26 cellular contexts compared by ENCODE assay signal in the genomic region with DNA sequence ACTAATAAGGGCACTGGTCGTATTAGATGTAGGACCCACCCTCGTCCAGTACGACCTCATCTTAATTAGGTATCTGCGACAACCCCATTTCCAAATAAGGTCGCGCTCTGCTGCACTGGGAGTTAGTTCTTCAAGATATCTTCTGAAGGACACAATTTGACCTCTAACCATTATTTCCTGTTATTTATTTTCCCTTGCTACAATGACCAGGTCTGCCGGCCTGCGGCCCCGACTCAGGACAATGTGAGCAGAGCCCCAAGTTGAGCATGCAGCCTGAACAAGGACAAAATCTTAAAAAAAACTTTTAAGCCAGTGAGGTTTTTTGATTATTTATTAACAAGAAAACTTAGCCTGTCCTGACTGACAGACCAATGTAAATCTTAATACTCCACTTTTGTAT.
"Had no signal": no experiment of that assay in that cellular context is flagged by ENCODE, and none has a peak within 500 bp of the region (broad histone marks: within the 10 kb centered on the region; RNA-seq: fewer than 3 reads in every experiment).

No MANE protein-coding gene starts in this region.

- H3K4me1 Mint-ChIP-seq: naive B cell; natural killer cell; stimulated activated effector memory CD8-positive, alpha-beta T cell treated with anti-CD3 and anti-CD28 coated beads, Interleukin-12 subunit alpha, Interleukin-12 subunit beta, amount 100 ng/mL, for 72 hours had no signal

- H3K36me3 ChIP-seq: lower lobe of right lung, ovary, right atrium auricular region, right lobe of liver, suprapubic skin, thoracic aorta, tibial artery, upper lobe of right lung had no signal

- FAIRE-seq: keratinocyte, urothelium cell line had no signal

- H3K4me1 ChIP-seq: lower lobe of right lung, right atrium auricular region, suprapubic skin, tibial artery, upper lobe of right lung had no signal

- H3K9me3 ChIP-seq: lower lobe of right lung, ovary, right atrium auricular region, right lobe of liver, suprapubic skin, thoracic aorta, tibial artery, upper lobe of right lung had no signal

- DNase-seq: kidney glomerular epithelial cell; left cardiac atrium; lower lobe of right lung; mammary epithelial cell; mesendoderm; naive B cell; natural killer cell; ovary; right lobe of liver; stimulated activated CD4-positive, alpha-beta T cell treated with anti-CD3 and anti-CD28 coated beads, Interleukin-1b, Interleukin-23, amount 100 ng/mL, for 48 hours; stimulated activated CD4-positive, alpha-beta T cell treated with anti-CD3 and anti-CD28 coated beads, Interleukin-2, amount 100 ng/mL, for 48 hours; stimulated activated naive CD4-positive, alpha-beta T cell; tibial artery; trophoblast cell; upper lobe of right lung had no signal

- H3K36me3 Mint-ChIP-seq: mesothelial cell of epicardium; naive B cell; natural killer cell; stimulated activated effector memory CD8-positive, alpha-beta T cell treated with anti-CD3 and anti-CD28 coated beads, Interleukin-12 subunit alpha, Interleukin-12 subunit beta, amount 100 ng/mL, for 72 hours had no signal

- H3K27ac ChIP-seq: hepatocyte, lower lobe of right lung, ovary, right atrium auricular region, right lobe of liver, suprapubic skin, thoracic aorta, tibial artery, upper lobe of right lung had no signal

- H3K27ac Mint-ChIP-seq: mesothelial cell of epicardium; naive B cell; natural killer cell; progenitor cell of endocrine pancreas; stimulated activated effector memory CD8-positive, alpha-beta T cell treated with anti-CD3 and anti-CD28 coated beads, Interleukin-12 subunit alpha, Interleukin-12 subunit beta, amount 100 ng/mL, for 72 hours; stimulated activated naive CD8-positive, alpha-beta T cell treated with anti-CD3 and anti-CD28 coated beads, Interleukin-15, Interleukin-2, amounts not matched to agents 100 ng/mL and 50 ng/mL, for 24 hours had no signal

- H3K27me3 ChIP-seq: hepatocyte, ovary, right atrium auricular region, right lobe of liver, suprapubic skin, tibial artery, upper lobe of right lung had no signal

- H3K27me3 Mint-ChIP-seq: progenitor cell of endocrine pancreas had no signal

- H3K4me3 Mint-ChIP-seq: mesothelial cell of epicardium; naive B cell; natural killer cell; stimulated activated effector memory CD8-positive, alpha-beta T cell treated with anti-CD3 and anti-CD28 coated beads, Interleukin-12 subunit alpha, Interleukin-12 subunit beta, amount 100 ng/mL, for 72 hours; stimulated activated naive CD8-positive, alpha-beta T cell treated with anti-CD3 and anti-CD28 coated beads, Interleukin-15, Interleukin-2, amounts not matched to agents 100 ng/mL and 50 ng/mL, for 24 hours had no signal

- H3K9me3 Mint-ChIP-seq: mesothelial cell of epicardium; natural killer cell; stimulated activated effector memory CD8-positive, alpha-beta T cell treated with anti-CD3 and anti-CD28 coated beads, Interleukin-12 subunit alpha, Interleukin-12 subunit beta, amount 100 ng/mL, for 72 hours had no signal

- H3K4me3 ChIP-seq: hepatocyte, lower lobe of right lung, ovary, right atrium auricular region, right lobe of liver, smooth muscle cell, suprapubic skin, thoracic aorta, tibial artery, upper lobe of right lung had no signal
